Comparison of ENCODE assay signal across 24 cellular contexts in the genomic region with DNA sequence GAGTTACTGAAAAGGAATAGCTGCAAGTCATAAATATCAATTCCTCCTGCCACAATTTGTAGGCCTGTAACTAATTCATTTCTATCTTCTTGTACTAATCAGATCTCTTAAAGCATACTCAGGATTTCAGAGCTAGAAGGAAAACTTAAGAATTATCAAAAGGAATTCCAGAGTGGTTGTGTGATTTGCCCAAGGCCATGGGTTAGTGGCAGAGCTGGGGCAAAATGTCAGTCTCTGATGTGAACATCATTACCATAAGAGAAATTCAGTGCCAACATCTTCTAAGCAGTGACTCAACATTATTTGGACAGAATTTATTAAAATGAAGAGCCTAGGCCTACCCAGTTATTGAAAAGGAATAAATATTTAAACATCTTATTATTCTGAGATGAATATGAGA. TPM values are rescaled to one million over a fixed set of nuclear protein-coding genes. Genes with fewer than 3 reads are reported as not detected.
A peak's percentile ranks its signal among the peaks of the same experiment; 100 is the strongest.
DNase-seq lines count a peak whose midpoint lies in the region; ATAC-seq and TF ChIP-seq lines count a peak whose summit lies in the region.
"Had no signal": no experiment of that assay in that cellular context is flagged by ENCODE, and none has a peak within 500 bp of the region (broad histone marks: within the 10 kb centered on the region; RNA-seq: fewer than 3 reads in every experiment).

No MANE protein-coding gene starts in this region.

- no peak overlapping the region for H3K4me3 ChIP-seq in SK-N-MC

- H3K27me3 Mint-ChIP-seq in HFFc6 (ENCODE audit: insufficient read depth) = peaks cover 4% of the 10 kb centered on the region; the same call in 1 of the 2 replicates
- H3K27me3 Mint-ChIP-seq: B cell had no signal

- no peak for TF ChIP-seq CTCF in HFFc6 (IDR thresholded peaks at IDR 0.05)

- no peaks in the 10 kb centered on the region for H3K9me3 Mint-ChIP-seq in HFFc6
- H3K9me3 Mint-ChIP-seq: CD8-positive, alpha-beta T cell had no signal

- H3K9me3 ChIP-seq in SK-N-MC (ENCODE audit: low read depth, low read length) = no peaks in the 10 kb centered on the region

- peaks cover 23% of the 10 kb centered on the region; the same call in 1 of the 2 replicates for H3K4me1 Mint-ChIP-seq in HFFc6 (ENCODE audit: low read depth)
- H3K4me1 Mint-ChIP-seq: B cell had no signal

- H3K27ac Mint-ChIP-seq in HFFc6 = no peak overlapping the region
- H3K27ac Mint-ChIP-seq: B cell; CD8-positive, alpha-beta T cell had no signal

- H3K27ac ChIP-seq in SK-N-MC = peak overlapping the region; percentile 44; the same call in 1 of the 2 replicates
- H3K27ac ChIP-seq: C4-2B, RWPE1 had no signal

- H3K36me3 Mint-ChIP-seq in HFFc6 (ENCODE audit: low read depth) = no peaks in the 10 kb centered on the region
- H3K36me3 Mint-ChIP-seq: CD8-positive, alpha-beta T cell had no signal

- no peak overlapping the region for H3K4me3 Mint-ChIP-seq in HFFc6
- H3K4me3 Mint-ChIP-seq: B cell; CD8-positive, alpha-beta T cell had no signal

- no peaks in the 10 kb centered on the region for H3K36me3 ChIP-seq in SK-N-MC (ENCODE audit: insufficient read depth, low read length)

- intact Hi-C loops in sciatic nerve (cut with DNase I) = no loop called here

- no peak overlapping the region for H3K9ac ChIP-seq in SK-N-MC (ENCODE audit: insufficient read length)

- ATAC-seq in sciatic nerve (no peak), HG02981 (IDR thresholded peaks at IDR 0.05; ENCODE audit: unreplicated experiment) (no peak)
- ATAC-seq: CD8-positive, alpha-beta T cell had no signal

- DNase-seq in HFFc6 (peak; percentile 5), SK-N-MC (ENCODE audit: low read depth, low spot score) (no peak), fibroblast of gingiva (ENCODE audit: low read depth) (peak; percentile 12), OCI-M2 (lab: John Stamatoyannopoulos, UW; ENCODE audit: unreplicated experiment) (no peak), sciatic nerve (ENCODE audit: low spot score) (no peak), cortex of kidney (lab: John Stamatoyannopoulos, UW) (no peak)
- DNase-seq: Calu3; CD8-positive, alpha-beta T cell; DMS153; DND-41; H7; KBM-7; NCI-H1048; NCI-H1417; NCI-H1694; NCI-H2029 treated with DMSO at 0.1 percent for 48 hours; NCI-H526 treated with DMSO at 0.1 percent for 48 hours; SHP77 treated with DMSO at 0.1 percent for 48 hours had no signal

RNA-seq across cellular contexts. Expression of gene ST6GALNAC5, which starts 14.4 kb away (rescaled TPM):
- total RNA-seq in HFFc6 (2021; fragmentation: NEBNext Ultra II Directional; extraction: Animal tissue kit (Norgen Biotek cat#: 25700)) = 1 to 10 TPM in 4 of 6 experiments, not detected in 2; 1.3 to 3.0 (median 2.1) TPM
- 20.0 TPM for total RNA-seq in sciatic nerve
- total RNA-seq: A673; B cell; CD8-positive, alpha-beta T cell; G401 had no signal

Comparison
In these comparisons a context has a peak if more than half of its experiments do, and no peak if none do; other contexts are left out.
1. DNase-seq: peak in HFFc6 (single experiment) and fibroblast of gingiva (single experiment); none in SK-N-MC (single experiment), OCI-M2 (single experiment), sciatic nerve (single experiment) and cortex of kidney (single experiment).